ENCODE assay signal across 8 cellular contexts in genomic region chr4:81153714-81154323, GRCh38.
DNase-seq lines count a peak whose midpoint lies in the region; ATAC-seq and TF ChIP-seq lines count a peak whose summit lies in the region.
"Not testable (repeated sequence)": the region's sequence is repeated elsewhere in the genome, so short reads cannot be mapped to it uniquely, and the experiment has no call there.

No MANE protein-coding gene starts in this region.

- peak overlapping the region; percentile 67 for H3K4me3 ChIP-seq in iPS-15b (ENCODE audit: low read depth, low read length)
- H3K4me3 ChIP-seq in neuron (ENCODE audit: low read length): peak overlapping the region; percentile 37
- H3K4me3 ChIP-seq in thoracic aorta: peak overlapping the region; percentile 43

- not testable (repeated sequence) for H3K36me3 Mint-ChIP-seq in dendritic cell treated with granulocyte-macrophage colony-stimulating factor and Interleukin-4, amounts not matched to agents 40 ng/mL and 50 ng/mL, for 4 days (ENCODE audit: low read depth)

- H3K36me3 ChIP-seq in iPS-15b (ENCODE audit: control insufficient read depth, insufficient read depth, low read length); neuron (ENCODE audit: insufficient read depth, low read length); thoracic aorta: not testable (repeated sequence)

- not testable (repeated sequence) for H2AFZ ChIP-seq in neuron (ENCODE audit: low read depth, low read length)

- not testable (repeated sequence) for H3K27ac Mint-ChIP-seq in dendritic cell treated with granulocyte-macrophage colony-stimulating factor and Interleukin-4, amounts not matched to agents 40 ng/mL and 50 ng/mL, for 4 days

- not testable (repeated sequence) for H3K4me1 ChIP-seq in iPS-15b (ENCODE audit: control insufficient read depth, insufficient read depth, low read length); neuron (ENCODE audit: insufficient read depth, low read length); thoracic aorta (ENCODE audit: control insufficient read depth in 1 of 2, low read depth in 2 of 2)

- intact Hi-C loops in dendritic cell treated with granulocyte-macrophage colony-stimulating factor and Interleukin-4, amounts not matched to agents 40 ng/mL and 50 ng/mL, for 4 days (cut with micrococcal nuclease): not testable (repeated sequence)

- H3K27me3 Mint-ChIP-seq in dendritic cell treated with granulocyte-macrophage colony-stimulating factor and Interleukin-4, amounts not matched to agents 40 ng/mL and 50 ng/mL, for 4 days: not testable (repeated sequence)

- H3K27ac ChIP-seq in thoracic aorta: not testable (repeated sequence)

- not testable (repeated sequence) for ATAC-seq in thoracic aorta (ENCODE audit: insufficient number of reproducible peaks, low FRiP score, low read depth)

- not testable (repeated sequence) for TF ChIP-seq CTCF in thoracic aorta (IDR thresholded peaks at IDR 0.05)

- H3K9ac ChIP-seq in iPS-15b (ENCODE audit: low read depth, low read length): peak overlapping the region; percentile 87

- H3K4me1 Mint-ChIP-seq in dendritic cell treated with granulocyte-macrophage colony-stimulating factor and Interleukin-4, amounts not matched to agents 40 ng/mL and 50 ng/mL, for 4 days (ENCODE audit: low read depth): not testable (repeated sequence)

- DNase-seq in DMS153 (lab: John Stamatoyannopoulos, UW): peak; percentile 37
- peak; percentile 45 for DNase-seq in NCI-H146 treated with DMSO at 0.1 percent for 48 hours (lab: John Stamatoyannopoulos, UW; ENCODE audit: unreplicated experiment)
- peak; percentile 31 to 36 for DNase-seq in SHP77 (lab: John Stamatoyannopoulos, UW)
- peak; percentile 20 to 22 for DNase-seq in activated T-cell treated with anti-CD3 and anti-CD28 coated beads, Interleukin-2, amount 50 U/mL, for 48 hours
- not testable (repeated sequence) for DNase-seq in thoracic aorta (ENCODE audit: low spot score)

- not testable (repeated sequence) for H3K9me3 Mint-ChIP-seq in dendritic cell treated with granulocyte-macrophage colony-stimulating factor and Interleukin-4, amounts not matched to agents 40 ng/mL and 50 ng/mL, for 4 days

- H3K4me3 Mint-ChIP-seq in dendritic cell treated with granulocyte-macrophage colony-stimulating factor and Interleukin-4, amounts not matched to agents 40 ng/mL and 50 ng/mL, for 4 days: peak overlapping the region; percentile 77

- not testable (repeated sequence) for H3K9me3 ChIP-seq in iPS-15b (ENCODE audit: control insufficient read depth, insufficient read depth, low read length); neuron (ENCODE audit: low read length); thoracic aorta

- H3K27me3 ChIP-seq in iPS-15b (ENCODE audit: control insufficient read depth, insufficient read depth, low read length); neuron (ENCODE audit: insufficient read depth, low read length); thoracic aorta (replicated peaks; ENCODE audit: insufficient read depth): not testable (repeated sequence)
